In genomic region chr15:52179278-52180195, GRCh38 we compare ENCODE assay signal across 1 cellular context.
TF ChIP-seq lines count a peak whose summit lies in the region.

No MANE protein-coding gene starts in this region.

TF ChIP-seq in HepG2, 621 proteins besides CTCF, POLR2A, EP300 and RAD21 (continued from another document and continues in another):
- TF ChIP-seq POLR2G (IDR thresholded peaks at IDR 0.05; ENCODE audit: low read depth, low read length) (peak; percentile 55), NCOR1 (IDR thresholded peaks at IDR 0.05; ENCODE audit: borderline replicate concordance, low read length) (no peak), ZFP90 (CRISPR knock-in tag; IDR thresholded peaks at IDR 0.05; ENCODE audit: borderline replicate concordance) (no peak), KDM3A (CRISPR knock-in tag; IDR thresholded peaks at IDR 0.05; ENCODE audit: low read depth) (no peak), HNRNPLL (IDR thresholded peaks at IDR 0.05; ENCODE audit: low read depth, low read length, poor library complexity, severe bottlenecking) (peak; percentile 50), ATF5 (CRISPR knock-in tag; IDR thresholded peaks at IDR 0.05; ENCODE audit: low read depth) (peak; percentile 24; the same call in 1 of the 2 replicates), ZNF232 (CRISPR knock-in tag; IDR thresholded peaks at IDR 0.05; ENCODE audit: borderline replicate concordance) (no peak), THYN1 (CRISPR knock-in tag; IDR thresholded peaks at IDR 0.05; ENCODE audit: borderline replicate concordance, low read depth) (no peak), SOX5 (CRISPR knock-in tag; IDR thresholded peaks at IDR 0.05; ENCODE audit: borderline replicate concordance) (no peak), MYC (CRISPR knock-in tag; IDR thresholded peaks at IDR 0.05; ENCODE audit: borderline replicate concordance) (peak; percentile 63; the same call in 1 of the 2 replicates), RFXANK (CRISPR knock-in tag; IDR thresholded peaks at IDR 0.05) (no peak), TMF1 (CRISPR knock-in tag; IDR thresholded peaks at IDR 0.05; ENCODE audit: low read depth) (0 out of 2 replicates have a peak, but pooled peaks have one; percentile 29), ZNF296 (CRISPR knock-in tag; conservative IDR thresholded peaks at IDR 0.05) (peak; percentile 50; the same call in 1 of the 2 replicates), ZNF704 (CRISPR knock-in tag; IDR thresholded peaks at IDR 0.05; ENCODE audit: borderline replicate concordance) (no peak), TRIM22 (IDR thresholded peaks at IDR 0.05) (no peak), ZNF441 (CRISPR knock-in tag; IDR thresholded peaks at IDR 0.05; ENCODE audit: borderline replicate concordance) (0 out of 2 replicates have a peak, but pooled peaks have one; percentile 8), ZBTB20 (CRISPR knock-in tag; IDR thresholded peaks at IDR 0.05; ENCODE audit: borderline replicate concordance, low read depth) (0 out of 2 replicates have a peak, but pooled peaks have one; percentile 41), ZNF18 (CRISPR knock-in tag; IDR thresholded peaks at IDR 0.05; ENCODE audit: insufficient replicate concordance) (peak; percentile 25), JUN (CRISPR knock-in tag; IDR thresholded peaks at IDR 0.05) (0 out of 2 replicates have a peak, but pooled peaks have one; percentile 24), ELF3 (CRISPR knock-in tag; IDR thresholded peaks at IDR 0.05) (peak; percentile 6; the same call in 1 of the 2 replicates), ZNF431 (CRISPR knock-in tag; IDR thresholded peaks at IDR 0.05; ENCODE audit: borderline replicate concordance, low read depth) (peak; percentile 37; the same call in 1 of the 2 replicates), FUBP1 (CRISPR knock-in tag; IDR thresholded peaks at IDR 0.05; ENCODE audit: borderline replicate concordance) (no peak), ZNF687 (CRISPR knock-in tag; IDR thresholded peaks at IDR 0.05) (peak; percentile 85), NKX3-1 (CRISPR knock-in tag; IDR thresholded peaks at IDR 0.05) (no peak), ZNF777 (CRISPR knock-in tag; IDR thresholded peaks at IDR 0.05) (peak; percentile 75), ZNF547 (CRISPR knock-in tag; IDR thresholded peaks at IDR 0.05) (0 out of 2 replicates have a peak, but pooled peaks have one; percentile 44), RFXAP (CRISPR knock-in tag; IDR thresholded peaks at IDR 0.05; ENCODE audit: borderline replicate concordance) (0 out of 2 replicates have a peak, but pooled peaks have one; percentile 25), MAX (IDR thresholded peaks at IDR 0.05) (peak; percentile 67), ASH2L (IDR thresholded peaks at IDR 0.05; ENCODE audit: insufficient read length, low read depth, low read length) (peak; percentile 59), ZSCAN31 (CRISPR knock-in tag; IDR thresholded peaks at IDR 0.05; ENCODE audit: low read depth) (0 out of 2 replicates have a peak, but pooled peaks have one; percentile 28), IRF9 (CRISPR knock-in tag; IDR thresholded peaks at IDR 0.05; ENCODE audit: borderline replicate concordance) (0 out of 2 replicates have a peak, but pooled peaks have one; percentile 30), XRCC5 (optimal IDR thresholded peaks at IDR 0.05; ENCODE audit: low read length) (no peak), TEAD2 (CRISPR knock-in tag; IDR thresholded peaks at IDR 0.05) (0 out of 2 replicates have a peak, but pooled peaks have one; percentile 40), CHD2 (IDR thresholded peaks at IDR 0.05; ENCODE audit: low read depth, low read length) (peak; percentile 52; the same call in 1 of the 2 replicates), ZNF510 (CRISPR knock-in tag; IDR thresholded peaks at IDR 0.05; ENCODE audit: low read depth) (0 out of 2 replicates have a peak, but pooled peaks have one; percentile 39), TFDP2 (CRISPR knock-in tag; IDR thresholded peaks at IDR 0.05) (peak; percentile 53; the same call in 1 of the 2 replicates), BORCS8-MEF2B (CRISPR knock-in tag; IDR thresholded peaks at IDR 0.05) (peak; percentile 69; the same call in 1 of the 2 replicates), ZFY (CRISPR knock-in tag; IDR thresholded peaks at IDR 0.05) (peak; percentile 79), TOPORS (CRISPR knock-in tag; IDR thresholded peaks at IDR 0.05) (0 out of 2 replicates have a peak, but pooled peaks have one; percentile 34), FOXA1 (IDR thresholded peaks at IDR 0.05) (no peak), FOXA1 (CRISPR knock-in tag; IDR thresholded peaks at IDR 0.05) (no peak), SNAPC5 (CRISPR knock-in tag; IDR thresholded peaks at IDR 0.05; ENCODE audit: borderline replicate concordance) (0 out of 2 replicates have a peak, but pooled peaks have one; percentile 40), TFE3 (CRISPR knock-in tag; IDR thresholded peaks at IDR 0.05) (0 out of 2 replicates have a peak, but pooled peaks have one; percentile 17), ZNF580 (CRISPR knock-in tag; IDR thresholded peaks at IDR 0.05; ENCODE audit: borderline replicate concordance, low read depth) (0 out of 2 replicates have a peak, but pooled peaks have one; percentile 29), SUZ12 (IDR thresholded peaks at IDR 0.05; ENCODE audit: low read depth, low read length) (no peak), GABPB1 (CRISPR knock-in tag; IDR thresholded peaks at IDR 0.05) (peak; percentile 61; the same call in 1 of the 2 replicates), CREB1 (IDR thresholded peaks at IDR 0.05) (peak; percentile 56; the same call in 1 of the 2 replicates), CREB1 (CRISPR knock-in tag; IDR thresholded peaks at IDR 0.05) (no peak)
